ENCODE assay signal across 14 cellular contexts in genomic region chr4:10267066-10267465, GRCh38.
DNase-seq lines count a peak whose midpoint lies in the region; ATAC-seq, FAIRE-seq and TF ChIP-seq lines count a peak whose summit lies in the region.
"Had no signal": no experiment of that assay in that cellular context is flagged by ENCODE, and none has a peak within 500 bp of the region (broad histone marks: within the 10 kb centered on the region; RNA-seq: fewer than 3 reads in every experiment).

No MANE protein-coding gene starts in this region.

- no peak for FAIRE-seq in keratinocyte (lab: Jason Lieb, UNC)
- FAIRE-seq: GM12878 had no signal

- H3K27ac ChIP-seq in RWPE2 (ENCODE audit: poor library complexity, severe bottlenecking), result no peak overlapping the region
- no peak overlapping the region for H3K27ac ChIP-seq in keratinocyte (ENCODE audit: control insufficient read depth, insufficient read depth, low read length)
- H3K27ac ChIP-seq: BLaER1 treated with 17β-estradiol and CSF1 and Interleukin-3, amounts not matched to agents 10 nM and 100 nM had no signal

- TF ChIP-seq CTCF in RWPE2 (IDR thresholded peaks at IDR 0.05; ENCODE audit: poor library complexity, severe bottlenecking) (no peak), keratinocyte (optimal IDR thresholded peaks at IDR 0.05 in 1 of 3, IDR thresholded peaks at IDR 0.05 in 1 of 3, conservative IDR thresholded peaks at IDR 0.05 in 1 of 3; ENCODE audit: extremely low read depth in 1 of 3, insufficient read depth in 2 of 3, low read length in 3 of 3) (no peak)

- H3K4me3 ChIP-seq in RWPE2 (ENCODE audit: severe bottlenecking), result no peak overlapping the region
- no peak overlapping the region for H3K4me3 ChIP-seq in keratinocyte (ENCODE audit: control insufficient read depth in 2 of 3, extremely low read depth in 1 of 3, insufficient read depth in 2 of 3, low read depth in 1 of 3, low read length in 3 of 3)
- H3K4me3 ChIP-seq: BLaER1 treated with 17β-estradiol and CSF1 and Interleukin-3, amounts not matched to agents 10 nM and 100 nM; GM12878; GM23338 had no signal

- H4K20me1 ChIP-seq in keratinocyte (ENCODE audit: control insufficient read depth, extremely low read depth, insufficient read depth, low read length), result no peaks in the 10 kb centered on the region
- H4K20me1 ChIP-seq: BLaER1 treated with 17β-estradiol and CSF1 and Interleukin-3, amounts not matched to agents 10 nM and 100 nM had no signal

- H3K9me3 ChIP-seq in RWPE2 (ENCODE audit: severe bottlenecking) (no peaks in the 10 kb centered on the region), keratinocyte (ENCODE audit: control insufficient read depth, low read depth, low read length) (no peaks in the 10 kb centered on the region)

- no peak overlapping the region for H3K9ac ChIP-seq in keratinocyte (ENCODE audit: control insufficient read depth, extremely low read depth, insufficient read depth, low read length)
- H3K9ac ChIP-seq: BLaER1 treated with 17β-estradiol and CSF1 and Interleukin-3, amounts not matched to agents 10 nM and 100 nM had no signal

- ATAC-seq in RWPE2 (ENCODE audit: low read depth) (peak; percentile 54), HG02763 (IDR thresholded peaks at IDR 0.05; ENCODE audit: unreplicated experiment) (no peak), GM21526 (IDR thresholded peaks at IDR 0.05; ENCODE audit: low FRiP score, unreplicated experiment) (no peak)
- ATAC-seq: GM12878, GM23338 had no signal

- dilution Hi-C loops in keratinocyte (cut with MboI; ENCODE audit: extremely low pct_ligation_motif_present, low sequenced_read_pairs), result no loop called here

- H3K79me2 ChIP-seq in keratinocyte (ENCODE audit: control insufficient read depth, insufficient read depth, low read length), result no peaks in the 10 kb centered on the region

- peak overlapping the region; percentile 41 for H2AFZ ChIP-seq in keratinocyte (ENCODE audit: control insufficient read depth, low read length)
- H2AFZ ChIP-seq: GM23338 had no signal

- H3K4me1 ChIP-seq in RWPE2 (ENCODE audit: insufficient read depth, poor library complexity, severe bottlenecking), result peaks cover 8% of the 10 kb centered on the region
- H3K4me1 ChIP-seq in keratinocyte (ENCODE audit: control insufficient read depth, extremely low read depth, insufficient read depth, low read length), result peaks cover 9% of the 10 kb centered on the region

- H3K36me3 ChIP-seq in RWPE2 (ENCODE audit: low read depth) (no peaks in the 10 kb centered on the region), keratinocyte (ENCODE audit: control insufficient read depth in 2 of 2, extremely low read depth in 1 of 2, insufficient read depth in 2 of 2, low read length in 2 of 2) (no peaks in the 10 kb centered on the region)
- H3K36me3 ChIP-seq: BLaER1 treated with 17β-estradiol and CSF1 and Interleukin-3, amounts not matched to agents 10 nM and 100 nM had no signal

- H3K9me1 ChIP-seq in keratinocyte (ENCODE audit: control insufficient read depth, extremely low read depth, insufficient read depth, low read length), result no peaks in the 10 kb centered on the region

- H3K4me2 ChIP-seq in keratinocyte (ENCODE audit: control insufficient read depth, extremely low read depth, insufficient read depth, low read depth, low read length), result no peak overlapping the region
- H3K4me2 ChIP-seq: BLaER1 treated with 17β-estradiol and CSF1 and Interleukin-3, amounts not matched to agents 10 nM and 100 nM; GM23338 had no signal

- H3K27me3 ChIP-seq in RWPE2 (ENCODE audit: insufficient read depth, poor library complexity, severe bottlenecking) (no peaks in the 10 kb centered on the region), keratinocyte (ENCODE audit: control insufficient read depth, extremely low read depth, insufficient read depth, low read length) (no peaks in the 10 kb centered on the region)
- H3K27me3 ChIP-seq: BLaER1 treated with 17β-estradiol and CSF1 and Interleukin-3, amounts not matched to agents 10 nM and 100 nM had no signal

- DNase-seq in NCI-H748 (lab: John Stamatoyannopoulos, UW; ENCODE audit: unreplicated experiment) (peak; percentile 7), NCI-H748 treated with DMSO at 0.1 percent for 48 hours (lab: John Stamatoyannopoulos, UW) (no peak), RWPE2 (ENCODE audit: low spot score) (no peak), keratinocyte (ENCODE audit: low read depth, low spot score) (no peak), ecto neural progenitor cell (ENCODE audit: low spot score) (no peak)
- DNase-seq: ACHN; CD4-positive, CD25-positive, alpha-beta regulatory T cell; H7; IMR-90 had no signal
